1 cellular context compared by ENCODE assay signal in genomic region chr13:44815507-44816074, GRCh38.
TF ChIP-seq lines count a peak whose summit lies in the region.

No MANE protein-coding gene starts in this region.

TF ChIP-seq in HepG2, 621 proteins besides CTCF, POLR2A, EP300 and RAD21 (continued from another document and continues in another):
- TF ChIP-seq GLMP (CRISPR knock-in tag; IDR thresholded peaks at IDR 0.05; ENCODE audit: borderline replicate concordance) (no peak), ZFP90 (CRISPR knock-in tag; IDR thresholded peaks at IDR 0.05; ENCODE audit: borderline replicate concordance) (no peak), POLR2AphosphoS2 (IDR thresholded peaks at IDR 0.05; ENCODE audit: low read depth, low read length) (no peak), ZNF547 (CRISPR knock-in tag; IDR thresholded peaks at IDR 0.05) (no peak), MAX (IDR thresholded peaks at IDR 0.05) (peak; percentile 42), ZNF704 (CRISPR knock-in tag; IDR thresholded peaks at IDR 0.05; ENCODE audit: borderline replicate concordance) (no peak), NFKB2 (CRISPR knock-in tag; IDR thresholded peaks at IDR 0.05; ENCODE audit: borderline replicate concordance) (no peak), ELF3 (CRISPR knock-in tag; IDR thresholded peaks at IDR 0.05) (no peak), UBTF (CRISPR knock-in tag; IDR thresholded peaks at IDR 0.05) (no peak), SNAPC2 (CRISPR knock-in tag; IDR thresholded peaks at IDR 0.05) (no peak), CC2D1A (CRISPR knock-in tag; IDR thresholded peaks at IDR 0.05) (no peak), ZNF552 (CRISPR knock-in tag; IDR thresholded peaks at IDR 0.05; ENCODE audit: borderline replicate concordance) (no peak), SALL2 (CRISPR knock-in tag; IDR thresholded peaks at IDR 0.05) (no peak), ZMYM2 (CRISPR knock-in tag; IDR thresholded peaks at IDR 0.05) (0 out of 2 replicates have a peak, but pooled peaks have one; percentile 18), CEBPG (CRISPR knock-in tag; IDR thresholded peaks at IDR 0.05) (peak; percentile 85), NR2F6 (IDR thresholded peaks at IDR 0.05) (0 out of 2 replicates have a peak, but pooled peaks have one; percentile 13), NR2F6 (CRISPR knock-in tag; IDR thresholded peaks at IDR 0.05) (no peak), ZSCAN25 (CRISPR knock-in tag; IDR thresholded peaks at IDR 0.05) (no peak), PPARG (CRISPR knock-in tag; conservative IDR thresholded peaks at IDR 0.05) (no peak), ZFP91 (CRISPR knock-in tag; IDR thresholded peaks at IDR 0.05; ENCODE audit: borderline replicate concordance) (no peak), ZNF484 (CRISPR knock-in tag; IDR thresholded peaks at IDR 0.05; ENCODE audit: borderline replicate concordance, low read depth) (no peak), ZNF589 (CRISPR knock-in tag; conservative IDR thresholded peaks at IDR 0.05) (no peak), PCBP1 (IDR thresholded peaks at IDR 0.05; ENCODE audit: borderline replicate concordance, low read depth, low read length) (no peak), TERF1 (CRISPR knock-in tag; IDR thresholded peaks at IDR 0.05) (no peak), SMARCC2 (IDR thresholded peaks at IDR 0.05) (no peak), ATF7 (IDR thresholded peaks at IDR 0.05) (no peak), ATF7 (CRISPR knock-in tag; IDR thresholded peaks at IDR 0.05) (no peak), HMGA1 (CRISPR knock-in tag; conservative IDR thresholded peaks at IDR 0.05) (no peak), ZNF775 (CRISPR knock-in tag; IDR thresholded peaks at IDR 0.05; ENCODE audit: borderline replicate concordance) (no peak), SOX6 (IDR thresholded peaks at IDR 0.05) (no peak), SOX6 (CRISPR knock-in tag; IDR thresholded peaks at IDR 0.05) (peak; percentile 64), RARA (CRISPR knock-in tag; IDR thresholded peaks at IDR 0.05) (peak; percentile 89), TAF1 (CRISPR knock-in tag; IDR thresholded peaks at IDR 0.05) (no peak), REXO4 (CRISPR knock-in tag; IDR thresholded peaks at IDR 0.05; ENCODE audit: borderline replicate concordance) (no peak), AGO2 (optimal IDR thresholded peaks at IDR 0.05; ENCODE audit: low read depth, low read length) (no peak), KDM4B (CRISPR knock-in tag; IDR thresholded peaks at IDR 0.05) (no peak), GMEB1 (CRISPR knock-in tag; IDR thresholded peaks at IDR 0.05; ENCODE audit: borderline replicate concordance) (no peak), BRCA1 (CRISPR knock-in tag; IDR thresholded peaks at IDR 0.05) (no peak), ZNF430 (CRISPR knock-in tag; IDR thresholded peaks at IDR 0.05) (no peak)
- TF ChIP-seq, protein P1, sequence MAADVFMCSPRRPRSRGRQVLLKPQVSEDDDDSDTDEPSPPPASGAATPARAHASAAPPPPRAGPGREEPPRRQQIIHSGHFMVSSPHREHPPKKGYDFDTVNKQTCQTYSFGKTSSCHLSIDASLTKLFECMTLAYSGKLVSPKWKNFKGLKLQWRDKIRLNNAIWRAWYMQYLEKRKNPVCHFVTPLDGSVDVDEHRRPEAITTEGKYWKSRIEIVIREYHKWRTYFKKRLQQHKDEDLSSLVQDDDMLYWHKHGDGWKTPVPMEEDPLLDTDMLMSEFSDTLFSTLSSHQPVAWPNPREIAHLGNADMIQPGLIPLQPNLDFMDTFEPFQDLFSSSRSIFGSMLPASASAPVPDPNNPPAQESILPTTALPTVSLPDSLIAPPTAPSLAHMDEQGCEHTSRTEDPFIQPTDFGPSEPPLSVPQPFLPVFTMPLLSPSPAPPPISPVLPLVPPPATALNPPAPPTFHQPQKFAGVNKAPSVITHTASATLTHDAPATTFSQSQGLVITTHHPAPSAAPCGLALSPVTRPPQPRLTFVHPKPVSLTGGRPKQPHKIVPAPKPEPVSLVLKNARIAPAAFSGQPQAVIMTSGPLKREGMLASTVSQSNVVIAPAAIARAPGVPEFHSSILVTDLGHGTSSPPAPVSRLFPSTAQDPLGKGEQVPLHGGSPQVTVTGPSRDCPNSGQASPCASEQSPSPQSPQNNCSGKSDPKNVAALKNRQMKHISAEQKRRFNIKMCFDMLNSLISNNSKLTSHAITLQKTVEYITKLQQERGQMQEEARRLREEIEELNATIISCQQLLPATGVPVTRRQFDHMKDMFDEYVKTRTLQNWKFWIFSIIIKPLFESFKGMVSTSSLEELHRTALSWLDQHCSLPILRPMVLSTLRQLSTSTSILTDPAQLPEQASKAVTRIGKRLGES (CRISPR knock-in tag; IDR thresholded peaks at IDR 0.05; ENCODE audit: borderline replicate concordance) = no peak
- TF ChIP-seq, protein P2, sequence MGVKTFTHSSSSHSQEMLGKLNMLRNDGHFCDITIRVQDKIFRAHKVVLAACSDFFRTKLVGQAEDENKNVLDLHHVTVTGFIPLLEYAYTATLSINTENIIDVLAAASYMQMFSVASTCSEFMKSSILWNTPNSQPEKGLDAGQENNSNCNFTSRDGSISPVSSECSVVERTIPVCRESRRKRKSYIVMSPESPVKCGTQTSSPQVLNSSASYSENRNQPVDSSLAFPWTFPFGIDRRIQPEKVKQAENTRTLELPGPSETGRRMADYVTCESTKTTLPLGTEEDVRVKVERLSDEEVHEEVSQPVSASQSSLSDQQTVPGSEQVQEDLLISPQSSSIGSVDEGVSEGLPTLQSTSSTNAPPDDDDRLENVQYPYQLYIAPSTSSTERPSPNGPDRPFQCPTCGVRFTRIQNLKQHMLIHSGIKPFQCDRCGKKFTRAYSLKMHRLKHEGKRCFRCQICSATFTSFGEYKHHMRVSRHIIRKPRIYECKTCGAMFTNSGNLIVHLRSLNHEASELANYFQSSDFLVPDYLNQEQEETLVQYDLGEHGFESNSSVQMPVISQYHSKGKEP (CRISPR knock-in tag; IDR thresholded peaks at IDR 0.05) = no peak
- TF ChIP-seq, protein P3, sequence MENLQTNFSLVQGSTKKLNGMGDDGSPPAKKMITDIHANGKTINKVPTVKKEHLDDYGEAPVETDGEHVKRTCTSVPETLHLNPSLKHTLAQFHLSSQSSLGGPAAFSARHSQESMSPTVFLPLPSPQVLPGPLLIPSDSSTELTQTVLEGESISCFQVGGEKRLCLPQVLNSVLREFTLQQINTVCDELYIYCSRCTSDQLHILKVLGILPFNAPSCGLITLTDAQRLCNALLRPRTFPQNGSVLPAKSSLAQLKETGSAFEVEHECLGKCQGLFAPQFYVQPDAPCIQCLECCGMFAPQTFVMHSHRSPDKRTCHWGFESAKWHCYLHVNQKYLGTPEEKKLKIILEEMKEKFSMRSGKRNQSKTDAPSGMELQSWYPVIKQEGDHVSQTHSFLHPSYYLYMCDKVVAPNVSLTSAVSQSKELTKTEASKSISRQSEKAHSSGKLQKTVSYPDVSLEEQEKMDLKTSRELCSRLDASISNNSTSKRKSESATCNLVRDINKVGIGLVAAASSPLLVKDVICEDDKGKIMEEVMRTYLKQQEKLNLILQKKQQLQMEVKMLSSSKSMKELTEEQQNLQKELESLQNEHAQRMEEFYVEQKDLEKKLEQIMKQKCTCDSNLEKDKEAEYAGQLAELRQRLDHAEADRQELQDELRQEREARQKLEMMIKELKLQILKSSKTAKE (CRISPR knock-in tag; IDR thresholded peaks at IDR 0.05; ENCODE audit: borderline replicate concordance) = no peak
- TF ChIP-seq, protein P4, sequence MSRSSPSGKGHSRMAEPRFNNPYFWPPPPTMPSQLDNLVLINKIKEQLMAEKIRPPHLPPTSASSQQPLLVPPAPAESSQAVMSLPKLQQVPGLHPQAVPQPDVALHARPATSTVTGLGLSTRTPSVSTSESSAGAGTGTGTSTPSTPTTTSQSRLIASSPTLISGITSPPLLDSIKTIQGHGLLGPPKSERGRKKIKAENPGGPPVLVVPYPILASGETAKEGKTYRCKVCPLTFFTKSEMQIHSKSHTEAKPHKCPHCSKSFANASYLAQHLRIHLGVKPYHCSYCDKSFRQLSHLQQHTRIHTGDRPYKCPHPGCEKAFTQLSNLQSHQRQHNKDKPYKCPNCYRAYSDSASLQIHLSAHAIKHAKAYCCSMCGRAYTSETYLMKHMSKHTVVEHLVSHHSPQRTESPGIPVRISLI (CRISPR knock-in tag; IDR thresholded peaks at IDR 0.05; ENCODE audit: borderline replicate concordance) = peak; percentile 66; the same call in 1 of the 2 replicates
- TF ChIP-seq, protein P5, sequence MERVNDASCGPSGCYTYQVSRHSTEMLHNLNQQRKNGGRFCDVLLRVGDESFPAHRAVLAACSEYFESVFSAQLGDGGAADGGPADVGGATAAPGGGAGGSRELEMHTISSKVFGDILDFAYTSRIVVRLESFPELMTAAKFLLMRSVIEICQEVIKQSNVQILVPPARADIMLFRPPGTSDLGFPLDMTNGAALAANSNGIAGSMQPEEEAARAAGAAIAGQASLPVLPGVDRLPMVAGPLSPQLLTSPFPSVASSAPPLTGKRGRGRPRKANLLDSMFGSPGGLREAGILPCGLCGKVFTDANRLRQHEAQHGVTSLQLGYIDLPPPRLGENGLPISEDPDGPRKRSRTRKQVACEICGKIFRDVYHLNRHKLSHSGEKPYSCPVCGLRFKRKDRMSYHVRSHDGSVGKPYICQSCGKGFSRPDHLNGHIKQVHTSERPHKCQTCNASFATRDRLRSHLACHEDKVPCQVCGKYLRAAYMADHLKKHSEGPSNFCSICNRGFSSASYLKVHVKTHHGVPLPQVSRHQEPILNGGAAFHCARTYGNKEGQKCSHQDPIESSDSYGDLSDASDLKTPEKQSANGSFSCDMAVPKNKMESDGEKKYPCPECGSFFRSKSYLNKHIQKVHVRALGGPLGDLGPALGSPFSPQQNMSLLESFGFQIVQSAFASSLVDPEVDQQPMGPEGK (CRISPR knock-in tag; IDR thresholded peaks at IDR 0.05) = peak; percentile 62
- TF ChIP-seq, protein P6, sequence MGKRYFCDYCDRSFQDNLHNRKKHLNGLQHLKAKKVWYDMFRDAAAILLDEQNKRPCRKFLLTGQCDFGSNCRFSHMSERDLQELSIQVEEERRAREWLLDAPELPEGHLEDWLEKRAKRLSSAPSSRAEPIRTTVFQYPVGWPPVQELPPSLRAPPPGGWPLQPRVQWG (CRISPR knock-in tag; IDR thresholded peaks at IDR 0.05; ENCODE audit: borderline replicate concordance, low read depth) = no peak
